In genomic region chr3:16875876-16876575, GRCh38 we compare ENCODE assay signal across 17 cellular contexts.
"Had no signal": no experiment of that assay in that cellular context is flagged by ENCODE, and none has a peak within 500 bp of the region (broad histone marks: within the 10 kb centered on the region; RNA-seq: fewer than 3 reads in every experiment).

No MANE protein-coding gene starts in this region.

- H3K4me1 ChIP-seq: pancreas, transverse colon had no signal

- H3K27ac ChIP-seq: pancreas, stomach, transverse colon had no signal

- FAIRE-seq: pancreas, small intestine had no signal

- ATAC-seq: activated naive CD8-positive, alpha-beta T cell treated with anti-CD3 and anti-CD28 coated beads, Interleukin-2, amount 50 U/mL, for 24 hours; activated T-cell treated with anti-CD3 and anti-CD28 coated beads, Interleukin-2, amount 50 U/mL, for 72 hours; left lobe of liver; sciatic nerve; SK-N-SH treated with all-trans-retinoic acid at 6 μM for 48 hours; stimulated activated memory B cell treated with anti-CD40 and anti-IgM and Interleukin-4, amounts not matched to agents 10 μg/mL and 1 μg/mL and 100 μg/mL, for 72 hours had no signal

- H3K36me3 ChIP-seq: pancreas, stomach, transverse colon had no signal

- H3K27me3 ChIP-seq: pancreas, stomach, transverse colon had no signal

- H3K4me3 ChIP-seq: pancreas, stomach, transverse colon had no signal

- H3K9me3 ChIP-seq: pancreas, stomach, transverse colon had no signal

- DNase-seq: activated CD4-positive, alpha-beta memory T cell treated with anti-CD3 and anti-CD28 coated beads, Interleukin-2, amount 10 ng/mL, durations not matched to agents 7 days and 5 days; activated CD4-positive, alpha-beta T cell treated with anti-CD3 and anti-CD28 coated beads for 48 hours; activated CD4-positive, CD25-positive, alpha-beta regulatory T cell; activated gamma-delta T cell; activated naive CD4-positive, alpha-beta T cell treated with anti-CD3 and anti-CD28 coated beads, Interleukin-2, amount 50 U/mL, for 16 hours; activated naive CD8-positive, alpha-beta T cell treated with anti-CD3 and anti-CD28 coated beads, Interleukin-2, amount 50 U/mL, for 24 hours; activated T-cell treated with anti-CD3 and anti-CD28 coated beads, Interleukin-2, amount 50 U/mL, for 72 hours; cortex of kidney; pancreas; small intestine; stimulated activated CD4-positive, alpha-beta T cell treated with anti-CD3 and anti-CD28 coated beads, Interleukin-15, amount 100 ng/mL, for 24 hours; stomach; transverse colon had no signal
